In the genomic region with DNA sequence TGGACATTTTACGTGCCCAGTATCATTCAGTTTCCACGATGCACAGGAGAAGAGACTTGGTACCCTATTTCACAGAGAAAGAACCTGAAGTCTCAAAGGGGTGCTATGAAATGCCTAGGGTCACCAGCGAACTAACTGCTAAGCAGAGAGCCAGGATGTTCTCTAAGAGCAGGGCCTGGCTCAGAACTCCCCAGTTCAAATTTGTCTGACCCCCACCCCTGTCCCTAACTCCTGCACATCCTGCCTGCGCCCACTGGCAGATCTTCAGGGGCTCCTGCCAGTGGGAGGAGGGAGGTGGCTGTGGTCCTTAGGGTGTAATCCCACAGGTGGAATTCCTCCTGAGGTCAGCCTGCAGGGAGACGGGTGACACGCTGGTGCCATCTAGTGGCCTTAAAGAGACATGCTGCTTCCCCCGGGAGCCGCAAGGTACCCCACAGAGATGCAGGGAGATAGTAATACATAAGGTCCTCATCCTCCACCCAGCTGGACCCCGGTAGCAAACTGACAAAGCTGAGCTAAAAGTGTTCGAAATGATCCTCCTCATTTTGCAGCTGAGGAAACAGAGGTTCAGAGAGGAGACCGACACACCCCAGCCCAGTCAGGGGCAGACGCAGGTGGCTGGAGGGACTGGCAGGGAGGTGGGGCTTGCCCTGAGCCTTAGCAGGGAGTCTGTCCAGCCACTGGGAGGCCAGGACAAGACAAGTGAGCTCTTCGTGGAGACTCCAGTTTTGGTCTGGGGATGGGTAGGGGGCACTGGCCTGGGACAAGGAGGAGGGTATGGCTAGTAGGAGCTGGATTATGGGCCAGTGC, we compare ENCODE assay signal across 1 cellular context.
TF ChIP-seq lines count a peak whose summit lies in the region.

No MANE protein-coding gene starts in this region.

TF ChIP-seq in neural cell, 6 proteins besides CTCF, POLR2A, EP300 and RAD21 (continued from another document):
- TF ChIP-seq REST (IDR thresholded peaks at IDR 0.05; ENCODE audit: borderline replicate concordance), result no peak
